ENCODE assay signal across 9 cellular contexts in genomic region chr6:35601331-35602132, GRCh38.
A peak's percentile ranks its signal among the peaks of the same experiment; 100 is the strongest.
DNase-seq lines count a peak whose midpoint lies in the region; ATAC-seq, FAIRE-seq and TF ChIP-seq lines count a peak whose summit lies in the region.
"Had no signal": no experiment of that assay in that cellular context is flagged by ENCODE, and none has a peak within 500 bp of the region (broad histone marks: within the 10 kb centered on the region; RNA-seq: fewer than 3 reads in every experiment).

No MANE protein-coding gene starts in this region.

- DNase-seq in DMS153 (lab: John Stamatoyannopoulos, UW) (peak; percentile 26), DMS153 treated with DMSO at 0.1 percent for 48 hours (lab: John Stamatoyannopoulos, UW; ENCODE audit: unreplicated experiment) (no peak), T follicular helper cell (ENCODE audit: low read depth) (peak; percentile 72), breast epithelium (ENCODE audit: low spot score in 2 of 2) (peak in 1 of 2 donors; percentile 78), kidney (no peak), GDM1 (lab: John Stamatoyannopoulos, UW) (no peak)
- DNase-seq in stimulated activated CD4-positive, alpha-beta T cell treated with anti-CD3 and anti-CD28 coated beads, Interleukin-1b, Interleukin-23, amount 100 ng/mL, for 48 hours = peak; percentile 57

- H3K4me1 ChIP-seq in breast epithelium = peaks cover 19 to 42% of the 10 kb centered on the region in 2 donors
- peaks cover 22 to 28% of the 10 kb centered on the region in 2 donors for H3K4me1 ChIP-seq in kidney (ENCODE audit: control insufficient read depth in 1 of 2, insufficient read depth in 1 of 2, low read depth in 1 of 2, low read length in 2 of 2)

- TF ChIP-seq CTCF in breast epithelium (IDR thresholded peaks at IDR 0.05) (no peak), kidney (IDR thresholded peaks at IDR 0.05; ENCODE audit: borderline replicate concordance, extremely low read depth, insufficient read depth) (no peak)

- no peak for ATAC-seq in GM21423 (IDR thresholded peaks at IDR 0.05; ENCODE audit: unreplicated experiment)

- H3K27me3 ChIP-seq in breast epithelium = no peaks in the 10 kb centered on the region

- H3K9me3 ChIP-seq in breast epithelium (no peaks in the 10 kb centered on the region), kidney (ENCODE audit: control insufficient read depth in 1 of 2, low read length in 2 of 2) (no peaks in the 10 kb centered on the region)

- H3K36me3 ChIP-seq in breast epithelium (no peaks in the 10 kb centered on the region), kidney (ENCODE audit: control insufficient read depth in 1 of 2, insufficient read depth in 2 of 2, low read length in 2 of 2) (peaks cover 6 to 8% of the 10 kb centered on the region in 2 donors)

- peak overlapping the region; percentile 95 for H3K27ac ChIP-seq in breast epithelium
- H3K27ac ChIP-seq in kidney (ENCODE audit: low read depth in 2 of 2, low read length in 2 of 2) = peak overlapping the region; percentile 72 to 77

- intact Hi-C loops in breast epithelium (cut with DNase I; ENCODE audit: low total_unique reads) = no loop called here
- intact Hi-C loops in kidney (cut with DNase I) = no loop called here

- H3K4me3 ChIP-seq in breast epithelium (peak overlapping the region in 2 of 3 donors; percentile 14 to 42), kidney (ENCODE audit: low read length in 2 of 2) (peak overlapping the region; percentile 38 to 42)

- peak overlapping the region; percentile 8 to 37 for H3K9ac ChIP-seq in kidney (ENCODE audit: low read length in 2 of 2)

- TF ChIP-seq POLR2A in breast epithelium (IDR thresholded peaks at IDR 0.05) = no peak

- FAIRE-seq in kidney (lab: Jason Lieb, UNC) = no peak
- FAIRE-seq: frontal cortex had no signal

Comparison
In these comparisons a context has a peak if more than half of its experiments do, and no peak if none do; other contexts are left out.
1. DNase-seq: peak in DMS153 (single experiment), T follicular helper cell (single experiment) and stimulated activated CD4-positive, alpha-beta T cell treated with anti-CD3 and anti-CD28 coated beads, Interleukin-1b, Interleukin-23, amount 100 ng/mL, for 48 hours (single experiment); none in DMS153 treated with DMSO at 0.1 percent for 48 hours (single experiment), kidney (single experiment) and GDM1 (single experiment).